Comparison of ENCODE assay signal across 11 cellular contexts in genomic region chr11:41431784-41432183, GRCh38. TPM values are rescaled to one million over a fixed set of nuclear protein-coding genes. Genes with fewer than 3 reads are reported as not detected.
A peak's percentile ranks its signal among the peaks of the same experiment; 100 is the strongest.
DNase-seq lines count a peak whose midpoint lies in the region; FAIRE-seq and TF ChIP-seq lines count a peak whose summit lies in the region.
"Had no signal": no experiment of that assay in that cellular context is flagged by ENCODE, and none has a peak within 500 bp of the region (broad histone marks: within the 10 kb centered on the region; RNA-seq: fewer than 3 reads in every experiment).

No MANE protein-coding gene starts in this region.

- H3K23ac ChIP-seq in mesenchymal stem cell (ENCODE audit: low read length in 2 of 2): no peak overlapping the region

- no peak overlapping the region for H2BK120ac ChIP-seq in mesenchymal stem cell (ENCODE audit: low read depth, low read length)

- H3K4me1 ChIP-seq in keratinocyte (ENCODE audit: control insufficient read depth, extremely low read depth, insufficient read depth, low read length): no peaks in the 10 kb centered on the region
- H3K4me1 ChIP-seq in mesenchymal stem cell (ENCODE audit: control insufficient read depth, insufficient read depth, low read depth, low read length): no peaks in the 10 kb centered on the region

- 47% methylated on average over 4 of the region's 5 CpGs for WGBS in mesenchymal stem cell

- no peak for FAIRE-seq in keratinocyte (lab: Jason Lieb, UNC)

- in situ Hi-C loops in G401 (cut with HindIII; ENCODE audit: low sequenced_read_pairs): no loop called here

- H4K20me1 ChIP-seq in keratinocyte (ENCODE audit: control insufficient read depth, extremely low read depth, insufficient read depth, low read length): no peaks in the 10 kb centered on the region

- no peak overlapping the region for H2AK5ac ChIP-seq in mesenchymal stem cell (ENCODE audit: low read length, severe bottlenecking)

- H3K18ac ChIP-seq in mesenchymal stem cell (ENCODE audit: low read depth in 1 of 2, low read length in 2 of 2): no peak overlapping the region

- no peak overlapping the region for H4K8ac ChIP-seq in mesenchymal stem cell (ENCODE audit: low read length)

- H2AFZ ChIP-seq in keratinocyte (ENCODE audit: control insufficient read depth, low read length) (no peak overlapping the region), mesenchymal stem cell (ENCODE audit: low read depth, low read length) (no peak overlapping the region)

- no peak overlapping the region for H3K27ac ChIP-seq in RWPE1
- no peak overlapping the region for H3K27ac ChIP-seq in keratinocyte (ENCODE audit: control insufficient read depth, insufficient read depth, low read length)
- no peak overlapping the region for H3K27ac ChIP-seq in mesenchymal stem cell (ENCODE audit: low read length, poor library complexity, severe bottlenecking)

- H3K36me3 ChIP-seq in GM06990 (ENCODE audit: control insufficient read depth, insufficient read depth, low read length) (no peaks in the 10 kb centered on the region), keratinocyte (ENCODE audit: control insufficient read depth in 2 of 2, extremely low read depth in 1 of 2, insufficient read depth in 2 of 2, low read length in 2 of 2) (no peaks in the 10 kb centered on the region), mesenchymal stem cell (ENCODE audit: control insufficient read depth in 1 of 2, insufficient read depth in 2 of 2, low read depth in 1 of 2, low read length in 2 of 2) (no peaks in the 10 kb centered on the region)

- H3K9me1 ChIP-seq in keratinocyte (ENCODE audit: control insufficient read depth, extremely low read depth, insufficient read depth, low read length): no peaks in the 10 kb centered on the region

- CTCF ChIA-PET in RWPE1 (lab: Yijun Ruan, JAX): interaction anchor here (0.7 to 0.8 kb wide), 4 partner anchors 16 to 1138 kb away, joined by 3 to 5 read pairs (median 4); no protein-coding TSS in a partner anchor

- peaks cover 12% of the 10 kb centered on the region for H3K9me3 Mint-ChIP-seq in HFFc6
- H3K9me3 Mint-ChIP-seq in CD14-positive monocyte: no peaks in the 10 kb centered on the region
- H3K9me3 Mint-ChIP-seq: memory B cell had no signal

- no peaks in the 10 kb centered on the region for H3K9me3 ChIP-seq in keratinocyte (ENCODE audit: control insufficient read depth, low read depth, low read length)
- no peaks in the 10 kb centered on the region for H3K9me3 ChIP-seq in mesenchymal stem cell (ENCODE audit: control insufficient read depth, low read length)

- no peak overlapping the region for H3K9ac ChIP-seq in keratinocyte (ENCODE audit: control insufficient read depth, extremely low read depth, insufficient read depth, low read length)
- no peak overlapping the region for H3K9ac ChIP-seq in mesenchymal stem cell (ENCODE audit: low read length)

- no peak overlapping the region for H2BK5ac ChIP-seq in mesenchymal stem cell (ENCODE audit: low read depth, low read length, poor library complexity, severe bottlenecking)

- no peak overlapping the region for H2BK12ac ChIP-seq in mesenchymal stem cell (ENCODE audit: low read length in 2 of 2)

- no peaks in the 10 kb centered on the region for H3K27me3 ChIP-seq in GM06990 (replicated peaks; ENCODE audit: control insufficient read depth, insufficient read depth, low read length)
- H3K27me3 ChIP-seq in keratinocyte (ENCODE audit: control insufficient read depth, extremely low read depth, insufficient read depth, low read length): no peaks in the 10 kb centered on the region
- no peaks in the 10 kb centered on the region for H3K27me3 ChIP-seq in mesenchymal stem cell (ENCODE audit: control insufficient read depth in 1 of 2, insufficient read depth in 1 of 2, low read length in 2 of 2)

- no peaks in the 10 kb centered on the region for H3K79me2 ChIP-seq in keratinocyte (ENCODE audit: control insufficient read depth, insufficient read depth, low read length)

- H4K91ac ChIP-seq in mesenchymal stem cell (ENCODE audit: low read length): no peak overlapping the region

- dilution Hi-C loops in keratinocyte (cut with MboI; ENCODE audit: extremely low pct_ligation_motif_present, low sequenced_read_pairs): no loop called here

- no peak overlapping the region for H2BK15ac ChIP-seq in mesenchymal stem cell (ENCODE audit: low read depth, poor library complexity, severe bottlenecking)

- H3K4me3 Mint-ChIP-seq in HFFc6: no peak overlapping the region
- no peak overlapping the region for H3K4me3 Mint-ChIP-seq in CD14-positive monocyte
- H3K4me3 Mint-ChIP-seq: memory B cell had no signal

- POLR2A ChIA-PET in RWPE1 (lab: Yijun Ruan, JAX; ENCODE audit: low non-redundant PET): no interaction called here

- no peak overlapping the region for H3K4me3 ChIP-seq in GM06990 (replicated peaks; ENCODE audit: low read depth, low read length)
- no peak overlapping the region for H3K4me3 ChIP-seq in keratinocyte (ENCODE audit: control insufficient read depth in 2 of 3, extremely low read depth in 1 of 3, insufficient read depth in 2 of 3, low read depth in 1 of 3, low read length in 3 of 3)
- no peak overlapping the region for H3K4me3 ChIP-seq in mesenchymal stem cell (ENCODE audit: insufficient read depth in 1 of 2, low read depth in 1 of 2, low read length in 2 of 2)

- intact Hi-C loops in CD14-positive monocyte (cut with micrococcal nuclease): no loop called here

- TF ChIP-seq CTCF in GM06990 (IDR thresholded peaks at IDR 0.05; ENCODE audit: insufficient read depth, low read length, poor library complexity, severe bottlenecking): peak; percentile 69
- peak; percentile 54; the same call in 1 of the 2 replicates for TF ChIP-seq CTCF in HFFc6 (IDR thresholded peaks at IDR 0.05)
- TF ChIP-seq CTCF in RWPE1 (conservative IDR thresholded peaks at IDR 0.05; ENCODE audit: low read depth): no peak
- TF ChIP-seq CTCF in keratinocyte (optimal IDR thresholded peaks at IDR 0.05 in 1 of 3, IDR thresholded peaks at IDR 0.05 in 1 of 3, conservative IDR thresholded peaks at IDR 0.05 in 1 of 3; ENCODE audit: extremely low read depth in 1 of 3, insufficient read depth in 2 of 3, low read length in 3 of 3): peak in 2 of 3 experiments; percentile 11 to 16
- no peak for TF ChIP-seq CTCF in CD14-positive monocyte (IDR thresholded peaks at IDR 0.05)

- no peak overlapping the region for H3K14ac ChIP-seq in mesenchymal stem cell (ENCODE audit: low read length in 2 of 2)

- no peaks in the 10 kb centered on the region for H3K27me3 Mint-ChIP-seq in HFFc6 (ENCODE audit: insufficient read depth)
- H3K27me3 Mint-ChIP-seq in CD14-positive monocyte (ENCODE audit: low read depth in 3 of 3): peaks cover 0 to 2% (median 0%) of the 10 kb centered on the region in 3 donors
- H3K27me3 Mint-ChIP-seq: memory B cell had no signal

- H3K4me2 ChIP-seq in keratinocyte (ENCODE audit: control insufficient read depth, extremely low read depth, insufficient read depth, low read depth, low read length) (no peak overlapping the region), mesenchymal stem cell (ENCODE audit: low read length, poor library complexity, severe bottlenecking) (no peak overlapping the region)

- DNase-seq in GM06990 (ENCODE audit: extremely low read depth, insufficient read length): no peak
- DNase-seq in HFFc6: no peak
- DNase-seq in RWPE1 (ENCODE audit: low spot score): peak; percentile 8
- no peak for DNase-seq in keratinocyte (ENCODE audit: low read depth, low spot score)
- no peak for DNase-seq in G401 (ENCODE audit: low spot score)
- DNase-seq in CD14-positive monocyte (ENCODE audit: low spot score): no peak
- no peak for DNase-seq in putamen (ENCODE audit: low spot score)
- DNase-seq in mesenchymal stem cell: no peak
- DNase-seq: stimulated activated CD4-positive, alpha-beta T cell treated with anti-CD3 and anti-CD28 coated beads, Interleukin-15, amount 100 ng/mL, for 24 hours; T-helper 2 cell had no signal

- no peak overlapping the region for H3K4ac ChIP-seq in mesenchymal stem cell (ENCODE audit: low read depth in 1 of 2, low read length in 2 of 2)

- H3K36me3 Mint-ChIP-seq in HFFc6 (ENCODE audit: low read depth) (no peaks in the 10 kb centered on the region), CD14-positive monocyte (no peaks in the 10 kb centered on the region)
- H3K36me3 Mint-ChIP-seq: memory B cell had no signal

- no peak overlapping the region for H3K27ac Mint-ChIP-seq in HFFc6
- H3K27ac Mint-ChIP-seq in CD14-positive monocyte: no peak overlapping the region
- H3K27ac Mint-ChIP-seq: memory B cell had no signal

- no peaks in the 10 kb centered on the region for H3K79me1 ChIP-seq in mesenchymal stem cell (replicated peaks; ENCODE audit: low read length, poor library complexity, severe bottlenecking)

- no peaks in the 10 kb centered on the region for H3K4me1 Mint-ChIP-seq in HFFc6 (ENCODE audit: low read depth)
- no peaks in the 10 kb centered on the region for H3K4me1 Mint-ChIP-seq in CD14-positive monocyte
- H3K4me1 Mint-ChIP-seq: memory B cell had no signal

RNA-seq across cellular contexts. Expression of gene LRRC4C, which starts 27.7 kb away (rescaled TPM):
- not detected for total RNA-seq in HFFc6 (2021; fragmentation: NEBNext Ultra II Directional; extraction: Animal tissue kit (Norgen Biotek cat#: 25700))
- polyA plus RNA-seq in keratinocyte (not detected in 3 replicates), CD14-positive monocyte (not detected)
- not detected for polyA plus RNA-seq in keratinocyte (2011; ENCODE audit: low read depth)
- not detected in 2 replicates for polyA plus RNA-seq in keratinocyte (2011; cell fraction: cytosol; rRNA removed)
- not detected in 2 replicates for polyA plus RNA-seq in keratinocyte (2011; cell fraction: nucleus; rRNA removed)
- not detected in 2 replicates for polyA plus RNA-seq in keratinocyte (2012; ENCODE audit: low replicate concordance)
- not detected in 3 replicates for polyA minus RNA-seq in keratinocyte
- polyA minus RNA-seq in keratinocyte (2011; cell fraction: cytosol; rRNA and poly(A)+ RNA removed): not detected
- not detected in 2 replicates for polyA minus RNA-seq in keratinocyte (2011; cell fraction: nucleus; rRNA and poly(A)+ RNA removed)
- total RNA-seq in G401 (2014; rRNA removed; shearing (Covaris generic)): not detected in 2 replicates
- 4.1 TPM for polyA plus RNA-seq in mesenchymal stem cell (2013, experiment 1 of 2)
- 3.6 TPM for polyA plus RNA-seq in mesenchymal stem cell (2013, experiment 2 of 2)

Comparison
In these comparisons a context has a peak if more than half of its experiments do, and no peak if none do; other contexts are left out.
1. CTCF ChIP-seq: peak in GM06990 (single experiment), HFFc6 (single experiment) and keratinocyte (2 of 3); none in RWPE1 (single experiment) and CD14-positive monocyte (single experiment).